8 cellular contexts compared by ENCODE assay signal in the genomic region with DNA sequence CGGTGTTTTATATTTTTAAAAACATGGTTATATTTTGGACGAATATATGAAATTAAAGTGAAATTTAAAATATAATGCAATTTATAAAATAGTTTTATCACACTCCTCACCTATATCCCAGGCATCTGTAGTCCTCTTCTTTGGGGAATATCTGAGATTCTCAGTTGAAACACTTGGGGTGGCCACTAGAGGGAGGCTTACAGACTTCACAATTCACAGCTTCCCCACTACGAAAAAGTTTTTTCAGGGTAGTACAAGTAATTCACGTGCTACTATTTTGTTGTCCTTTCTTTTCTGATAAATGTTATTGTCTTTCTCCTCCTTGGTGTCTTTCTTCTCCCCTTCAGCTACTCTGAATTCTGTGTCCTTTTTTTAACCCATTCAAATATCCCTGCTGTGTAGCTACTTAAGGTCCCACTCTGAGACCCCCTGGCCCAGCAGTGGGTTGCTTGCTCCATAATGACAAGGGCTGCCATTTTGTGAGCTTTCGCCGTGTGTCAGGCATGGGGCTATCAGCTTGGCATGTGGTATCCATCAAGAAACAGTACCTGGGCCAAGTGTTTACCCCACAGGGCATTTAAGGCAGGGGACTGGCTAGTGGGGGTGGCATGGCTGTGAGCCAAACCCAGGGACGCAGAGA. TPM values are rescaled to one million over a fixed set of nuclear protein-coding genes. Genes with fewer than 3 reads are reported as not detected.
A peak's percentile ranks its signal among the peaks of the same experiment; 100 is the strongest.
DNase-seq lines count a peak whose midpoint lies in the region; ATAC-seq and TF ChIP-seq lines count a peak whose summit lies in the region.

No MANE protein-coding gene starts in this region.

- no peak for ATAC-seq in HG03521 (IDR thresholded peaks at IDR 0.05; ENCODE audit: unreplicated experiment)
- no peak for ATAC-seq in HG03196 (IDR thresholded peaks at IDR 0.05; ENCODE audit: unreplicated experiment)
- no peak for ATAC-seq in HG03571 (IDR thresholded peaks at IDR 0.05; ENCODE audit: unreplicated experiment)
- no peak for ATAC-seq in HG02623 (IDR thresholded peaks at IDR 0.05; ENCODE audit: unreplicated experiment)

- POLR2A ChIA-PET in MCF 10A (lab: Yijun Ruan, JAX): interaction anchor here (0.8 to 1.2 kb wide), 3 partner anchors 8 to 34 kb away, joined by 3 to 5 read pairs (median 3); no protein-coding TSS in a partner anchor

- intact Hi-C loops in MCF 10A (cut with micrococcal nuclease): no loop called here

- no peaks in the 10 kb centered on the region for H3K9me3 Mint-ChIP-seq in MCF 10A (ENCODE audit: unreplicated experiment)

- DNase-seq in DMS114 treated with DMSO at 0.1 percent for 48 hours (lab: John Stamatoyannopoulos, UW; ENCODE audit: unreplicated experiment) (peak; percentile 31), MCF 10A (ENCODE audit: unreplicated experiment) (peak; percentile 43), midbrain (lab: John Stamatoyannopoulos, UW) (peak; percentile 10)

- no peak overlapping the region for H3K27ac Mint-ChIP-seq in MCF 10A (ENCODE audit: low read depth, unreplicated experiment)

- BruUV-seq in MCF 10A (replicated peaks; lab: Mats Ljungman, UMichigan): no TSS peak

- H3K27me3 Mint-ChIP-seq in MCF 10A (ENCODE audit: insufficient read depth, unreplicated experiment): peaks cover 43% of the 10 kb centered on the region

- CTCF ChIA-PET in MCF 10A (lab: Yijun Ruan, JAX): interaction anchor here (0.6 to 7.4 kb wide), 45 partner anchors 8 to 1524 kb away, joined by 3 to 150 read pairs (median 4); no protein-coding TSS in a partner anchor

- TF ChIP-seq CTCF in LNCAP (IDR thresholded peaks at IDR 0.05) (peak; percentile 73), MCF 10A (IDR thresholded peaks at IDR 0.05; ENCODE audit: unreplicated experiment) (peak; percentile 59)

- H3K4me3 Mint-ChIP-seq in MCF 10A (ENCODE audit: unreplicated experiment): no peak overlapping the region

- H3K4me1 Mint-ChIP-seq in MCF 10A (ENCODE audit: insufficient read depth, unreplicated experiment): peaks cover 5% of the 10 kb centered on the region

- no peaks in the 10 kb centered on the region for H3K36me3 Mint-ChIP-seq in MCF 10A (ENCODE audit: insufficient read depth, unreplicated experiment)

RNA-seq across cellular contexts. Expression of gene PHACTR3, which starts 43.6 kb away (rescaled TPM):
- total RNA-seq in MCF 10A (2022): 4.5 and 22.8 TPM in 2 replicates
